ENCODE assay signal across 9 cellular contexts in the genomic region with DNA sequence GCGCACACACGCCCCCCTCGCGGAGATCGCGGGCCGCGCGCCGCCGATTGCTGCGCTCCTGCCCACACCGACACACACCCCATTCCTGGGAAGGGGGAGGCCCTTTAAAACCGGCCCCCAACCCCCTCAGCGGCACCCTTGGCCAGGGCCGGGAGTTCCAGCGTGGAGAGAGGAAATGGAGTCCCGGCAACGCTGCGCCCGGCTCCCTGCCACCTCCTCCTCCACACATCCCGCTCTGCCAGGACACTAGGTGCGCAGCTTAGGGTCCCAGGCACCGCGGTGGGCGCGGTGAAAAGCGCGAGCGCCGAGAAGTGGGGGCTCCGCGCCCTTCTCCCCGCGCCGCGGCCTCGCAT. TPM values are rescaled to one million over a fixed set of nuclear protein-coding genes. Genes with fewer than 3 reads are reported as not detected.
DNase-seq lines count a peak whose midpoint lies in the region; ATAC-seq lines count a peak whose summit lies in the region.
"Had no signal": no experiment of that assay in that cellular context is flagged by ENCODE, and none has a peak within 500 bp of the region (broad histone marks: within the 10 kb centered on the region; RNA-seq: fewer than 3 reads in every experiment).

No MANE protein-coding gene starts in this region.

- H3K9me3 ChIP-seq in HUES64 (ENCODE audit: insufficient read depth, low read depth, low read length) = no peaks in the 10 kb centered on the region
- no peaks in the 10 kb centered on the region for H3K9me3 ChIP-seq in mononuclear cell (ENCODE audit: low read depth, low read length)

- no peaks in the 10 kb centered on the region for H3K36me3 ChIP-seq in HUES64 (ENCODE audit: insufficient read depth, low read length)

- peaks cover 17% of the 10 kb centered on the region for H3K4me1 Mint-ChIP-seq in central memory CD8-positive, alpha-beta T cell

- H3K36me3 Mint-ChIP-seq in central memory CD8-positive, alpha-beta T cell (ENCODE audit: insufficient read depth) = peaks cover 8% of the 10 kb centered on the region

- peak overlapping the region; percentile 94 for H3K4me3 ChIP-seq in HUES64 (ENCODE audit: low read length)
- H3K4me3 ChIP-seq in mononuclear cell (ENCODE audit: low read length) = peak overlapping the region; percentile 72

- DNase-seq in D341Med (ENCODE audit: low spot score) = peak; percentile 70
- no peak for DNase-seq in central memory CD8-positive, alpha-beta T cell (ENCODE audit: low spot score in 2 of 2)
- no peak for DNase-seq in DMS114 treated with DMSO at 0.1 percent for 48 hours (lab: John Stamatoyannopoulos, UW; ENCODE audit: unreplicated experiment)
- no peak for DNase-seq in NCI-H1694 treated with DMSO at 0.1 percent for 48 hours (lab: John Stamatoyannopoulos, UW)
- DNase-seq in NCI-H2196 treated with DMSO at 0.1 percent for 48 hours (lab: John Stamatoyannopoulos, UW; ENCODE audit: unreplicated experiment) = no peak

- H3K4me3 Mint-ChIP-seq in central memory CD8-positive, alpha-beta T cell = peak overlapping the region; percentile 82

- peak overlapping the region; percentile 83; the same call in 1 of the 2 replicates for H3K27ac ChIP-seq in HUES64 (ENCODE audit: low read depth, low read length)

- peaks cover 24% of the 10 kb centered on the region for H3K4me1 ChIP-seq in HUES64 (ENCODE audit: insufficient read depth, low read length)
- peaks cover 23% of the 10 kb centered on the region for H3K4me1 ChIP-seq in mononuclear cell (ENCODE audit: insufficient read depth, low read length)

- no peaks in the 10 kb centered on the region for H3K9me3 Mint-ChIP-seq in central memory CD8-positive, alpha-beta T cell

- H3K27me3 Mint-ChIP-seq in central memory CD8-positive, alpha-beta T cell = no peaks in the 10 kb centered on the region

- H3K9ac ChIP-seq in HUES64 (ENCODE audit: low read depth, low read length) = peak overlapping the region; percentile 81

- H3K27ac Mint-ChIP-seq in central memory CD8-positive, alpha-beta T cell (ENCODE audit: low read depth) = no peak overlapping the region

- H3K27me3 ChIP-seq in HUES64 (ENCODE audit: insufficient read depth, low read length) = peaks cover 13% of the 10 kb centered on the region
- H3K27me3 ChIP-seq in mononuclear cell (ENCODE audit: insufficient read depth, low read length) = no peaks in the 10 kb centered on the region

- ATAC-seq in GM21367 (IDR thresholded peaks at IDR 0.05; ENCODE audit: unreplicated experiment) = peak; percentile 0
- ATAC-seq in central memory CD8-positive, alpha-beta T cell (replicated peaks; ENCODE audit: extremely low read depth, poor library complexity, severe bottlenecking) = peak; percentile 4

- WGBS in HUES64 = under 1% methylated on average over 38 of the region's 38 CpGs

RNA-seq across cellular contexts. Expression of a gene that starts 0.4 kb away (rescaled TPM):
- 16.1 TPM for polyA plus RNA-seq in HUES64 (2013, experiment 1 of 2)
- 20.4 TPM for polyA plus RNA-seq in HUES64 (2013, experiment 2 of 2)
- total RNA-seq in mononuclear cell = 11.5 TPM

RNA-seq across cellular contexts. Expression of a gene that starts 49.7 kb away (rescaled TPM):
- not detected for polyA plus RNA-seq in HUES64 (2013, experiment 1 of 2)
- not detected for polyA plus RNA-seq in HUES64 (2013, experiment 2 of 2)
- total RNA-seq in mononuclear cell = 0.10 TPM
- total RNA-seq: SK-MEL-5 had no signal
